8 cellular contexts compared by ENCODE assay signal in the genomic region with DNA sequence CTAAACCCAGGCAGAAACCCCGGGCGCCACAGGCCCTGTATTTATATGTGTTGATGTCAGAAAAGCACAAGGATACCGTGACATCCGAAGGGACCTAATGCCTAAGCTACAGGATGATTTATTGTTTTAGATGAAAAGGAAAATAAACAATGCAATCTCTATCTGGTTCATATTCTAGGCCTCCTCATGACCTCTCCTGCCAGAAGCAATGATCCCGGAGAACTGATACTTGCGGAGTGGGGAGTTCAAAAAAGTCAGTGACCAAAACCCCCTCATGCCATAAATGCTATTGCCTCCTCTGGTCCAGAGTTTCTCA. TPM values are rescaled to one million over a fixed set of nuclear protein-coding genes. Genes with fewer than 3 reads are reported as not detected.
DNase-seq lines count a peak whose midpoint lies in the region; ATAC-seq and TF ChIP-seq lines count a peak whose summit lies in the region.

No MANE protein-coding gene starts in this region.

- no TSS peak for BruUV-seq in HCT116 (replicated peaks; lab: Mats Ljungman, UMichigan)

- no peaks in the 10 kb centered on the region for H3K36me3 ChIP-seq in HCT116 (ENCODE audit: control insufficient read depth in 1 of 2, insufficient read depth in 2 of 2, low read length in 2 of 2)
- no peaks in the 10 kb centered on the region for H3K36me3 ChIP-seq in left ventricle myocardium inferior
- H3K36me3 ChIP-seq in smooth muscle cell (ENCODE audit: low read depth), result no peaks in the 10 kb centered on the region

- ATAC-seq in HCT116, result no peak
- no peak for ATAC-seq in GM21717 (IDR thresholded peaks at IDR 0.05; ENCODE audit: unreplicated experiment)
- ATAC-seq in GM21528 (IDR thresholded peaks at IDR 0.05; ENCODE audit: low FRiP score, unreplicated experiment), result no peak

- H3K79me2 ChIP-seq in HCT116 (ENCODE audit: insufficient read depth, low read length) (no peaks in the 10 kb centered on the region), smooth muscle cell (ENCODE audit: low read depth) (peaks cover 41% of the 10 kb centered on the region)

- H3K9ac ChIP-seq in HCT116 (ENCODE audit: low read length) (peak overlapping the region; percentile 76), smooth muscle cell (ENCODE audit: low read depth) (peak overlapping the region; percentile 97)

- DNase-seq in HCT116 (ENCODE audit: low read depth, low spot score), result no peak
- no peak for DNase-seq in activated CD4-positive, alpha-beta memory T cell treated with anti-CD3 and anti-CD28 coated beads for 36 hours
- DNase-seq in left ventricle myocardium inferior, result no peak
- DNase-seq in smooth muscle cell (lab: John Stamatoyannopoulos, UW; ENCODE audit: unreplicated experiment), result no peak
- DNase-seq in ACHN, result no peak
- DNase-seq in SK-N-DZ (ENCODE audit: low spot score), result no peak

- intact Hi-C loops in HCT116 (cut with micrococcal nuclease) (loop anchor here (2.0 kb wide), 1 partner anchor 115 kb away; a partner anchor contains a TSS), left ventricle myocardium inferior (cut with micrococcal nuclease) (no loop called here)
- intact Hi-C loops in activated CD4-positive, alpha-beta memory T cell treated with anti-CD3 and anti-CD28 coated beads for 36 hours (cut with micrococcal nuclease), result loop anchor here (2.0 to 5.0 kb wide), 4 partner anchors 48 to 257 kb away; a partner anchor contains a TSS

- peaks cover 19% of the 10 kb centered on the region for H3F3A ChIP-seq in smooth muscle cell (ENCODE audit: low read depth)

- H3K9me3 Mint-ChIP-seq in activated CD4-positive, alpha-beta memory T cell treated with anti-CD3 and anti-CD28 coated beads for 36 hours, result no peaks in the 10 kb centered on the region

- 16% methylated on average over 6 of the region's 6 CpGs for WGBS in smooth muscle cell (ENCODE audit: low lambda C conversion rate)

- H3K9me3 ChIP-seq in HCT116 (ENCODE audit: control insufficient read depth in 1 of 2, insufficient read depth in 1 of 2, low read depth in 1 of 2, low read length in 2 of 2), result no peaks in the 10 kb centered on the region
- peaks cover 15% of the 10 kb centered on the region for H3K9me3 ChIP-seq in left ventricle myocardium inferior (replicated peaks)
- no peaks in the 10 kb centered on the region for H3K9me3 ChIP-seq in smooth muscle cell (replicated peaks; ENCODE audit: low read depth)

- H3K4me3 ChIP-seq in HCT116 (replicated peaks in 1 of 2; ENCODE audit: low read depth in 1 of 2, low read length in 2 of 2), result peak overlapping the region; percentile 70 to 77
- peak overlapping the region; percentile 91 for H3K4me3 ChIP-seq in left ventricle myocardium inferior
- H3K4me3 ChIP-seq in smooth muscle cell, result peak overlapping the region; percentile 98

- RAD21 ChIA-PET in HCT116 (lab: Charles Lee; ENCODE audit: low non-redundant PET in 1 of 2, low total read pairs in 2 of 2, uncharacterized antibody in 2 of 2, unreplicated experiment in 2 of 2), result no interaction called here

- H3K4me2 ChIP-seq in HCT116 (ENCODE audit: low read length), result peak overlapping the region; percentile 92
- H3K4me2 ChIP-seq in smooth muscle cell, result peak overlapping the region; percentile 99

- CTCF ChIA-PET in HCT116 (lab: Charles Lee), result interaction anchor here (1.0 kb wide), 1 partner anchor 131 kb away, joined by 6 read pairs; no protein-coding TSS in a partner anchor
- CTCF ChIA-PET in activated CD4-positive, alpha-beta memory T cell treated with anti-CD3 and anti-CD28 coated beads for 36 hours (lab: Charles Lee), result interaction anchor here (1.1 kb wide), 1 partner anchor 111 kb away, joined by 3 read pairs; no protein-coding TSS in a partner anchor

- no peak overlapping the region for H3K27ac Mint-ChIP-seq in activated CD4-positive, alpha-beta memory T cell treated with anti-CD3 and anti-CD28 coated beads for 36 hours

- H3K27me3 ChIP-seq in HCT116 (ENCODE audit: insufficient read depth, low read length) (no peaks in the 10 kb centered on the region), left ventricle myocardium inferior (ENCODE audit: low read depth) (no peaks in the 10 kb centered on the region), smooth muscle cell (ENCODE audit: low read depth) (no peaks in the 10 kb centered on the region)

- TF ChIP-seq RAD21 in HCT116 (IDR thresholded peaks at IDR 0.05; ENCODE audit: low read depth), result no peak

- H4K20me1 ChIP-seq in HCT116 (ENCODE audit: insufficient read depth), result no peaks in the 10 kb centered on the region
- peaks cover 30% of the 10 kb centered on the region for H4K20me1 ChIP-seq in smooth muscle cell (ENCODE audit: low read depth)

- POLR2A ChIA-PET in HCT116 (lab: Charles Lee), result interaction anchor here (1.4 to 1.7 kb wide), 2 partner anchors 8 to 20 kb away, joined by 3 to 4 read pairs; no protein-coding TSS in a partner anchor
- POLR2A ChIA-PET in activated CD4-positive, alpha-beta memory T cell treated with anti-CD3 and anti-CD28 coated beads for 36 hours (lab: Charles Lee), result no interaction called here

- H3K27me3 Mint-ChIP-seq in activated CD4-positive, alpha-beta memory T cell treated with anti-CD3 and anti-CD28 coated beads for 36 hours, result peaks cover 43% of the 10 kb centered on the region

- no peaks in the 10 kb centered on the region for H3K36me3 Mint-ChIP-seq in activated CD4-positive, alpha-beta memory T cell treated with anti-CD3 and anti-CD28 coated beads for 36 hours

- H3K4me3 Mint-ChIP-seq in activated CD4-positive, alpha-beta memory T cell treated with anti-CD3 and anti-CD28 coated beads for 36 hours, result peak overlapping the region; percentile 65

- peaks cover 4 to 27% of the 10 kb centered on the region in 2 experiments; a peak in 3 of 4 replicates for H3K4me1 ChIP-seq in HCT116 (ENCODE audit: control insufficient read depth in 1 of 2, insufficient read depth in 2 of 2, low read length in 2 of 2)
- peaks cover 45% of the 10 kb centered on the region for H3K4me1 ChIP-seq in left ventricle myocardium inferior
- H3K4me1 ChIP-seq in smooth muscle cell (ENCODE audit: low read depth), result peaks cover 45% of the 10 kb centered on the region

- H2AFZ ChIP-seq in HCT116 (ENCODE audit: low read depth, low read length, poor library complexity, severe bottlenecking) (peak overlapping the region; percentile 89), smooth muscle cell (ENCODE audit: low read depth) (no peak overlapping the region)

- H3K9me2 ChIP-seq in HCT116 (ENCODE audit: insufficient read depth), result no peaks in the 10 kb centered on the region

- H3K4me1 Mint-ChIP-seq in activated CD4-positive, alpha-beta memory T cell treated with anti-CD3 and anti-CD28 coated beads for 36 hours (ENCODE audit: low read depth), result peaks cover 2% of the 10 kb centered on the region

- no peak for TF ChIP-seq POLR2A in HCT116 (IDR thresholded peaks at IDR 0.05; ENCODE audit: borderline replicate concordance, extremely low read depth, insufficient read depth, insufficient read length)

- in situ Hi-C loops in ACHN (cut with HindIII; ENCODE audit: low pct_ligation_motif_present, low pct_unique_long_range_greater_than_20kb, low sequenced_read_pairs), result no loop called here

- no peak for TF ChIP-seq CTCF in HCT116 (IDR thresholded peaks at IDR 0.05 in 2 of 3, conservative IDR thresholded peaks at IDR 0.05 in 1 of 3; ENCODE audit: borderline replicate concordance in 1 of 3, insufficient read depth in 1 of 3, low read depth in 2 of 3, low read length in 2 of 3)
- TF ChIP-seq CTCF in left ventricle myocardium inferior (IDR thresholded peaks at IDR 0.05; ENCODE audit: borderline replicate concordance), result no peak
- no peak for TF ChIP-seq CTCF in smooth muscle cell (IDR thresholded peaks at IDR 0.05; ENCODE audit: borderline replicate concordance, insufficient read depth, poor library complexity, severe bottlenecking)

- H3K27ac ChIP-seq in HCT116 (ENCODE audit: low read depth, low read length) (peak overlapping the region; percentile 63; the same call in 1 of the 2 replicates), left ventricle myocardium inferior (replicated peaks) (peak overlapping the region; percentile 94), smooth muscle cell (ENCODE audit: low read depth) (peak overlapping the region; percentile 99)

TF ChIP-seq in HCT116, 20 proteins besides CTCF, POLR2A, EP300 and RAD21:
- TF ChIP-seq ZFX (IDR thresholded peaks at IDR 0.05) (no peak), SP1 (IDR thresholded peaks at IDR 0.05; ENCODE audit: low read depth) (no peak)
- TF ChIP-seq, protein P1, sequence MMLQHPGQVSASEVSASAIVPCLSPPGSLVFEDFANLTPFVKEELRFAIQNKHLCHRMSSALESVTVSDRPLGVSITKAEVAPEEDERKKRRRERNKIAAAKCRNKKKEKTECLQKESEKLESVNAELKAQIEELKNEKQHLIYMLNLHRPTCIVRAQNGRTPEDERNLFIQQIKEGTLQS (IDR thresholded peaks at IDR 0.05), result no peak

RNA-seq across cellular contexts. Expression of a gene that starts 0.8 kb away (rescaled TPM):
- total RNA-seq in HCT116 (2021; ENCODE audit: unreplicated experiment), result 36.1 TPM
- 44.8 and 66.4 TPM in 2 replicates for polyA plus RNA-seq in HCT116 (2012)
- total RNA-seq in activated CD4-positive, alpha-beta memory T cell treated with anti-CD3 and anti-CD28 coated beads for 36 hours, result under 1 TPM; 0.33 to 0.41 TPM
- 22.8 TPM for total RNA-seq in left ventricle myocardium inferior
- 355 and 379 TPM in 2 replicates for total RNA-seq in smooth muscle cell
- polyA plus RNA-seq in smooth muscle cell, result 549 and 735 TPM in 2 replicates
- polyA plus RNA-seq in SK-N-DZ (2014; cell fraction: cytosol; rRNA removed), result 121 and 129 TPM in 2 replicates
- 54.3 and 81.7 TPM in 2 replicates for polyA plus RNA-seq in SK-N-DZ (2014; cell fraction: nucleus; rRNA removed)

Comparison
In these comparisons a context has a peak if more than half of its experiments do, and no peak if none do; other contexts are left out.
1. RNA of a gene that starts 0.8 kb away (total RNA-seq): 355 to 379 TPM in smooth muscle cell, 36.1 TPM in HCT116 (single experiment) and 22.8 TPM in left ventricle myocardium inferior (single experiment); 0.33 to 0.41 TPM in activated CD4-positive, alpha-beta memory T cell treated with anti-CD3 and anti-CD28 coated beads for 36 hours; every median in the first group is over 10 times any median in the second.
2. Peak in every context shown above with its lines, with median percentiles within 50 percentile points of each other: H3K27ac ChIP-seq and H3K4me3 ChIP-seq.